Comparison of ENCODE assay signal across 9 cellular contexts in genomic region chr20:48822879-48823385, GRCh38. TPM values are rescaled to one million over a fixed set of nuclear protein-coding genes. Genes with fewer than 3 reads are reported as not detected.
DNase-seq lines count a peak whose midpoint lies in the region; ATAC-seq and TF ChIP-seq lines count a peak whose summit lies in the region.
"Had no signal": no experiment of that assay in that cellular context is flagged by ENCODE, and none has a peak within 500 bp of the region (broad histone marks: within the 10 kb centered on the region; RNA-seq: fewer than 3 reads in every experiment).

No MANE protein-coding gene starts in this region.

- no peaks in the 10 kb centered on the region for H3K36me3 ChIP-seq in suprapubic skin

- H3K36me3 Mint-ChIP-seq in T-helper 17 cell (ENCODE audit: low read depth): peaks cover 5% of the 10 kb centered on the region

- TF ChIP-seq CTCF in suprapubic skin (IDR thresholded peaks at IDR 0.05): no peak

- no peaks in the 10 kb centered on the region for H3K27me3 Mint-ChIP-seq in T-helper 17 cell

- no peak for TF ChIP-seq POLR2A in suprapubic skin (IDR thresholded peaks at IDR 0.05)

- peaks cover 63% of the 10 kb centered on the region for H3K4me1 Mint-ChIP-seq in T-helper 17 cell

- no peak overlapping the region for H3K27ac Mint-ChIP-seq in T-helper 17 cell

- H3K27ac ChIP-seq in suprapubic skin: peak overlapping the region; percentile 39

- peak overlapping the region; percentile 17 for H3K4me3 ChIP-seq in suprapubic skin

- H3K27me3 ChIP-seq in suprapubic skin: peaks cover 26% of the 10 kb centered on the region

- DNase-seq in activated CD8-positive, alpha-beta memory T cell treated with anti-CD3 and anti-CD28 coated beads, Interleukin-2, amount 50 U/mL, for 4 hours: peak; percentile 39
- no peak for DNase-seq in activated CD8-positive, alpha-beta memory T cell treated with anti-CD3 and anti-CD28 coated beads, Interleukin-2, amount 50 U/mL, for 48 hours
- DNase-seq in T-helper 17 cell (no peak), globus pallidus (ENCODE audit: low spot score) (peak; percentile 61), suprapubic skin (ENCODE audit: low spot score in 2 of 2) (no peak), SW480 (ENCODE audit: low spot score) (no peak), kidney glomerular epithelial cell (lab: John Stamatoyannopoulos, UW) (no peak)
- DNase-seq: NCI-H2171 treated with DMSO at 0.1 percent for 48 hours had no signal

- H3K4me1 ChIP-seq in suprapubic skin: peaks cover 29% of the 10 kb centered on the region

- WGBS in suprapubic skin: 39% methylated on average over 7 of the region's 8 CpGs

- peak overlapping the region; percentile 96 for H3K4me3 Mint-ChIP-seq in T-helper 17 cell

- TF ChIP-seq EP300 in suprapubic skin (IDR thresholded peaks at IDR 0.05): no peak

- H3K9me3 ChIP-seq in T-helper 17 cell (ENCODE audit: control insufficient read depth, low read length, poor library complexity, severe bottlenecking) (no peaks in the 10 kb centered on the region), suprapubic skin (no peaks in the 10 kb centered on the region)

- peak; percentile 16 for ATAC-seq in T-helper 17 cell
- ATAC-seq in GM18511 (IDR thresholded peaks at IDR 0.05; ENCODE audit: unreplicated experiment): no peak

RNA-seq across cellular contexts. Expression of gene PREX1, which starts 4.9 kb away (rescaled TPM):
- total RNA-seq in T-helper 17 cell (100 to 1,000 TPM; 188 to 200 TPM), suprapubic skin (10 to 100 TPM in 2 of 4 donors, 1 to 10 TPM in 2; 4.7 to 15.1 (median 10.2) TPM)

Comparison
In these comparisons a context has a peak if more than half of its experiments do, and no peak if none do; other contexts are left out.
1. DNase-seq: peak in activated CD8-positive, alpha-beta memory T cell treated with anti-CD3 and anti-CD28 coated beads, Interleukin-2, amount 50 U/mL, for 4 hours (single experiment) and globus pallidus (single experiment); none in activated CD8-positive, alpha-beta memory T cell treated with anti-CD3 and anti-CD28 coated beads, Interleukin-2, amount 50 U/mL, for 48 hours (single experiment), T-helper 17 cell (0 of 3), suprapubic skin (0 of 2), SW480 (single experiment) and kidney glomerular epithelial cell (single experiment).
2. RNA of gene PREX1, which starts 4.9 kb away (total RNA-seq): 188 to 200 TPM in T-helper 17 cell; 4.7 to 15.1 TPM in suprapubic skin; every median in the first group is over 10 times any median in the second.